In genomic region chr18:61764381-61764780, GRCh38 we compare ENCODE assay signal across 1 cellular context.
TF ChIP-seq lines count a peak whose summit lies in the region.

No MANE protein-coding gene starts in this region.

TF ChIP-seq in IMR-90, 13 proteins besides CTCF, POLR2A, EP300 and RAD21 (continued from another document):
- no peak for TF ChIP-seq MXI1 (IDR thresholded peaks at IDR 0.05; ENCODE audit: borderline replicate concordance, low read depth, low read length)
- no peak for TF ChIP-seq CEBPB (IDR thresholded peaks at IDR 0.05; ENCODE audit: low read depth, low read length)
- TF ChIP-seq CHD1 (IDR thresholded peaks at IDR 0.05; ENCODE audit: low read depth, low read length): no peak
- TF ChIP-seq MAZ (IDR thresholded peaks at IDR 0.05; ENCODE audit: borderline replicate concordance, low read depth, low read length): no peak
- TF ChIP-seq RFX5 (IDR thresholded peaks at IDR 0.05; ENCODE audit: low read depth, low read length): no peak
- no peak for TF ChIP-seq NFE2L2 (IDR thresholded peaks at IDR 0.05; ENCODE audit: low read depth, low read length)
- TF ChIP-seq FOS (IDR thresholded peaks at IDR 0.05; ENCODE audit: low read depth, low read length): no peak
- no peak for TF ChIP-seq MAFK (IDR thresholded peaks at IDR 0.05; ENCODE audit: low read depth, low read length)
- no peak for TF ChIP-seq BHLHE40 (IDR thresholded peaks at IDR 0.05; ENCODE audit: low read depth, low read length)
